ENCODE assay signal across 30 cellular contexts in the genomic region with DNA sequence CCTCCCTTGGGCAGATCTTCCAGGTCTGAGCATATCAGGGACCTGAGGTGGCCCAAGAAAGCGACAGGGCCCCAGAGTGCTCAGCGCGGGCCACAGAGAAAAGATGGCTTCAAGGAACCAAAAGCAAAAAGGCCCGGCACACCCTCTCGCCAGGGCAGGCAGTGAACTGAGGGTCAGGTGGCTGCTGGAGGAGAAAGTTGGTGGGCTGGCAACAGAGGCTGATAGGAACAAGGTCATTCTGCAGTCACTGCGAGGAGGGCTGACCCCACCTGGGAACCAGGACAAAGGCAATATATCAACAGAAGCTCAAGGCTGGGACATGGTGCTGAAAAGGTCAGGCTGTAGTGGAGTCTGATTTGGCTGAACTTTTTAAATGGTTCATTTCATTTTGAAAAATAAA. TPM values are rescaled to one million over a fixed set of nuclear protein-coding genes. Genes with fewer than 3 reads are reported as not detected.
"Had no signal": no experiment of that assay in that cellular context is flagged by ENCODE, and none has a peak within 500 bp of the region (broad histone marks: within the 10 kb centered on the region; RNA-seq: fewer than 3 reads in every experiment).

No MANE protein-coding gene starts in this region.

- ATAC-seq: activated naive CD8-positive, alpha-beta T cell treated with anti-CD3 and anti-CD28 coated beads, Interleukin-2, amount 50 U/mL, for 24 hours; activated T-cell treated with anti-CD3 and anti-CD28 coated beads, Interleukin-2, amount 50 U/mL, for 72 hours; esophagus mucosa; WTC11 had no signal

- H3K27ac ChIP-seq: ascending aorta, breast epithelium, cardiac muscle cell, coronary artery, dorsolateral prefrontal cortex, VCaP had no signal

- H3K4me1 ChIP-seq: ascending aorta, breast epithelium had no signal

- H3K36me3 ChIP-seq: ascending aorta, breast epithelium, cardiac muscle cell had no signal

- H3K9me3 ChIP-seq: ascending aorta, breast epithelium had no signal

- FAIRE-seq: frontal cortex, TTC549 had no signal

- DNase-seq: activated CD4-positive, alpha-beta memory T cell treated with anti-CD3 and anti-CD28 coated beads, Interleukin-2, amount 10 ng/mL, durations not matched to agents 7 days and 5 days; activated CD4-positive, alpha-beta T cell treated with anti-CD3 and anti-CD28 coated beads for 1 hour; activated CD4-positive, alpha-beta T cell treated with anti-CD3 and anti-CD28 coated beads for 4 hours; activated CD4-positive, alpha-beta T cell treated with anti-CD3 and anti-CD28 coated beads, Interleukin-2, amount 10 ng/mL, durations not matched to agents 7 days and 5 days; activated CD4-positive, alpha-beta T cell treated with anti-CD3 and anti-CD28 coated beads, Interleukin-2, amount 50 U/mL, for 4 hours; activated CD8-positive, alpha-beta memory T cell treated with anti-CD3 and anti-CD28 coated beads, Interleukin-2, amount 50 U/mL, for 48 hours; activated gamma-delta T cell; activated naive CD4-positive, alpha-beta T cell; activated naive CD8-positive, alpha-beta T cell treated with anti-CD3 and anti-CD28 coated beads for 36 hours; activated naive CD8-positive, alpha-beta T cell treated with anti-CD3 and anti-CD28 coated beads, Interleukin-2, amount 50 U/mL, for 24 hours; activated T-cell treated with anti-CD3 and anti-CD28 coated beads for 4 hours; activated T-cell treated with anti-CD3 and anti-CD28 coated beads, Interleukin-2, amount 50 U/mL, for 24 hours; activated T-cell treated with anti-CD3 and anti-CD28 coated beads, Interleukin-2, amount 50 U/mL, for 72 hours; central memory CD4-positive, alpha-beta T cell; cerebellar nuclear complex; effector memory CD4-positive, alpha-beta T cell; endodermal cell; foreskin fibroblast; T-helper 2 cell had no signal

- H3K4me3 ChIP-seq: ascending aorta, breast epithelium, cardiac muscle cell, coronary artery, dorsolateral prefrontal cortex had no signal

- H3K27me3 ChIP-seq: ascending aorta, cardiac muscle cell had no signal

RNA-seq across cellular contexts. Expression of a gene that starts 2.8 kb away (rescaled TPM):
- total RNA-seq: activated CD4-positive, alpha-beta memory T cell treated with anti-CD3 and anti-CD28 coated beads, Interleukin-2, amount 10 ng/mL, durations not matched to agents 7 days and 5 days; activated CD4-positive, alpha-beta T cell treated with anti-CD3 and anti-CD28 coated beads, Interleukin-2, amount 10 ng/mL, durations not matched to agents 7 days and 5 days; ascending aorta; esophagus mucosa; T-helper 1 cell treated with Interleukin-12 subunit alpha and Interleukin-12 subunit beta and Interleukin-4 antibody, amounts not matched to agents 30 ng/mL and 1 ng/mL, for 36 hours had no signal
